2 cellular contexts compared by ENCODE assay signal in genomic region chr5:149759986-149760699, GRCh38.
TF ChIP-seq lines count a peak whose summit lies in the region.

No MANE protein-coding gene starts in this region.

TF ChIP-seq in HEK293, 187 proteins besides CTCF, POLR2A, EP300 and RAD21:
- TF ChIP-seq ZNF629 (tag by site-specific recombination; IDR thresholded peaks at IDR 0.05) (0 out of 2 replicates have a peak, but pooled peaks have one; percentile 38), ZNF768 (tag by site-specific recombination; IDR thresholded peaks at IDR 0.05) (0 out of 2 replicates have a peak, but pooled peaks have one; percentile 55), PRDM2 (tag by site-specific recombination; IDR thresholded peaks at IDR 0.05; ENCODE audit: borderline replicate concordance) (no peak), ZNF664 (tag by site-specific recombination; IDR thresholded peaks at IDR 0.05) (peak; percentile 64; the same call in 1 of the 2 replicates), BCL6B (tag by site-specific recombination; IDR thresholded peaks at IDR 0.05) (no peak), ZNF843 (tag by site-specific recombination; IDR thresholded peaks at IDR 0.05) (no peak)

TF ChIP-seq in HepG2, 621 proteins besides CTCF, POLR2A, EP300 and RAD21:
- TF ChIP-seq CREBL2 (CRISPR knock-in tag; IDR thresholded peaks at IDR 0.05; ENCODE audit: borderline replicate concordance) (no peak), RNF2 (conservative IDR thresholded peaks at IDR 0.05; ENCODE audit: low read depth) (no peak), TCF7L2 (IDR thresholded peaks at IDR 0.05; ENCODE audit: low read depth, low read length) (no peak), ZNF598 (CRISPR knock-in tag; IDR thresholded peaks at IDR 0.05; ENCODE audit: borderline replicate concordance) (no peak), ZNF501 (CRISPR knock-in tag; IDR thresholded peaks at IDR 0.05) (no peak), ATRX (CRISPR knock-in tag; IDR thresholded peaks at IDR 0.05; ENCODE audit: borderline replicate concordance) (no peak), ZNF687 (CRISPR knock-in tag; IDR thresholded peaks at IDR 0.05) (no peak), ZNF180 (CRISPR knock-in tag; IDR thresholded peaks at IDR 0.05; ENCODE audit: borderline replicate concordance, low read depth) (no peak), PITX1 (CRISPR knock-in tag; IDR thresholded peaks at IDR 0.05) (no peak), ZNF20 (CRISPR knock-in tag; IDR thresholded peaks at IDR 0.05) (no peak), ZNF260 (CRISPR knock-in tag; IDR thresholded peaks at IDR 0.05; ENCODE audit: borderline replicate concordance, low read depth) (no peak), NFRKB (IDR thresholded peaks at IDR 0.05) (no peak), ZGPAT (CRISPR knock-in tag; IDR thresholded peaks at IDR 0.05) (no peak), BRCA1 (CRISPR knock-in tag; IDR thresholded peaks at IDR 0.05) (no peak), GPN1 (CRISPR knock-in tag; IDR thresholded peaks at IDR 0.05; ENCODE audit: borderline replicate concordance) (no peak), GPBP1L1 (CRISPR knock-in tag; IDR thresholded peaks at IDR 0.05) (no peak), HNRNPK (IDR thresholded peaks at IDR 0.05; ENCODE audit: low read depth, low read length, poor library complexity, severe bottlenecking) (no peak), CBX2 (IDR thresholded peaks at IDR 0.05; ENCODE audit: low read depth, low read length) (no peak), CBX2 (CRISPR knock-in tag; IDR thresholded peaks at IDR 0.05; ENCODE audit: low read depth) (no peak), ZBTB7B (CRISPR knock-in tag; IDR thresholded peaks at IDR 0.05) (no peak), FOXP1 (IDR thresholded peaks at IDR 0.05) (no peak), FOXP1 (CRISPR knock-in tag; IDR thresholded peaks at IDR 0.05) (no peak)
